ENCODE assay signal across 13 cellular contexts in genomic region chr16:28136751-28137434, GRCh38.
DNase-seq lines count a peak whose midpoint lies in the region; ATAC-seq and TF ChIP-seq lines count a peak whose summit lies in the region.
"Had no signal": no experiment of that assay in that cellular context is flagged by ENCODE, and none has a peak within 500 bp of the region (broad histone marks: within the 10 kb centered on the region; RNA-seq: fewer than 3 reads in every experiment).

No MANE protein-coding gene starts in this region.

- H3K36me3 Mint-ChIP-seq in CD8-positive, alpha-beta memory T cell: peaks cover 8 to 69% (median 11%) of the 10 kb centered on the region in 3 donors
- peaks cover 64% of the 10 kb centered on the region for H3K36me3 Mint-ChIP-seq in T-helper 2 cell treated with Interferon-gamma antibody and Interleukin-4, amounts not matched to agents 5 μg/mL and 100 μg/mL, for 36 hours (ENCODE audit: low read depth)
- H3K36me3 Mint-ChIP-seq in brain (peaks cover 93% of the 10 kb centered on the region), naive B cell (peaks cover 0 to 5% of the 10 kb centered on the region in 2 donors)

- peaks cover 58% of the 10 kb centered on the region for H3K4me1 ChIP-seq in CD8-positive, alpha-beta memory T cell (ENCODE audit: insufficient read depth, low read length)
- H3K4me1 ChIP-seq: right lobe of liver had no signal

- CTCF ChIA-PET in CD8-positive, alpha-beta memory T cell (lab: Charles Lee): interaction anchor here (0.6 to 11.5 kb wide), 16 partner anchors 9 to 180 kb away, joined by 3 to 200 read pairs (median 4); no protein-coding TSS in a partner anchor
- CTCF ChIA-PET in GM10248 (lab: Yijun Ruan, JAX): interaction anchor here (1.2 to 1.7 kb wide), 3 partner anchors 10 to 81 kb away, joined by 4 to 9 read pairs (median 5); no protein-coding TSS in a partner anchor

- H3K27me3 ChIP-seq in CD8-positive, alpha-beta memory T cell (ENCODE audit: insufficient read depth, low read length, poor library complexity, severe bottlenecking): no peaks in the 10 kb centered on the region
- H3K27me3 ChIP-seq: right lobe of liver, stomach had no signal

- peak overlapping the region in 6 of 7 donors; percentile 24 to 87 (median 52) for H3K4me3 Mint-ChIP-seq in CD8-positive, alpha-beta memory T cell
- peak overlapping the region; percentile 69 for H3K4me3 Mint-ChIP-seq in T-helper 2 cell treated with Interferon-gamma antibody and Interleukin-4, amounts not matched to agents 5 μg/mL and 100 μg/mL, for 36 hours
- H3K4me3 Mint-ChIP-seq in brain (no peak overlapping the region), naive B cell (peak overlapping the region in 2 of 8 donors; percentile 8 to 33)

- peak overlapping the region; percentile 75 to 93 (median 90) for H3K27ac Mint-ChIP-seq in CD8-positive, alpha-beta memory T cell
- H3K27ac Mint-ChIP-seq in T-helper 2 cell treated with Interferon-gamma antibody and Interleukin-4, amounts not matched to agents 5 μg/mL and 100 μg/mL, for 36 hours: peak overlapping the region; percentile 67
- H3K27ac Mint-ChIP-seq in brain (peak overlapping the region in 3 of 5 experiments; percentile 28 to 85 (median 38)), naive B cell (peak overlapping the region; percentile 67 to 95 (median 90))

- no peaks in the 10 kb centered on the region for H3K9me3 Mint-ChIP-seq in CD8-positive, alpha-beta memory T cell
- H3K9me3 Mint-ChIP-seq in T-helper 2 cell treated with Interferon-gamma antibody and Interleukin-4, amounts not matched to agents 5 μg/mL and 100 μg/mL, for 36 hours: no peaks in the 10 kb centered on the region
- no peaks in the 10 kb centered on the region for H3K9me3 Mint-ChIP-seq in brain
- no peaks in the 10 kb centered on the region for H3K9me3 Mint-ChIP-seq in naive B cell

- no peak overlapping the region for H3K27ac ChIP-seq in CD8-positive, alpha-beta memory T cell (ENCODE audit: low read depth, low read length)
- H3K27ac ChIP-seq: KMS-11, right lobe of liver had no signal

- ATAC-seq in naive B cell (ENCODE audit: low read depth in 2 of 2) (no peak), HG03521 (IDR thresholded peaks at IDR 0.05; ENCODE audit: unreplicated experiment) (no peak)

- DNase-seq in CD8-positive, alpha-beta memory T cell: peak; percentile 17 to 65 (median 45)
- DNase-seq in T-helper 2 cell treated with Interferon-gamma antibody and Interleukin-4, amounts not matched to agents 5 μg/mL and 100 μg/mL, for 36 hours (ENCODE audit: low spot score): peak; percentile 32
- DNase-seq in naive B cell (peak; percentile 5), hepatic stellate cell (ENCODE audit: low spot score) (no peak), T1000 (lab: John Stamatoyannopoulos, UW) (no peak), GM10248 (ENCODE audit: extremely low spot score) (no peak)
- DNase-seq: cortex of kidney, NCI-H774, right lobe of liver, stomach had no signal

- peaks cover 48 to 67% (median 62%) of the 10 kb centered on the region in 3 donors for H3K4me1 Mint-ChIP-seq in CD8-positive, alpha-beta memory T cell
- H3K4me1 Mint-ChIP-seq in T-helper 2 cell treated with Interferon-gamma antibody and Interleukin-4, amounts not matched to agents 5 μg/mL and 100 μg/mL, for 36 hours (ENCODE audit: low read depth): peaks cover 46% of the 10 kb centered on the region
- H3K4me1 Mint-ChIP-seq in brain: no peaks in the 10 kb centered on the region
- peaks cover 34 to 58% (median 49%) of the 10 kb centered on the region in 3 donors for H3K4me1 Mint-ChIP-seq in naive B cell

- peaks cover 44% of the 10 kb centered on the region for H3K36me3 ChIP-seq in CD8-positive, alpha-beta memory T cell (ENCODE audit: insufficient read depth, low read length)

- no peaks in the 10 kb centered on the region for H3K9me3 ChIP-seq in CD8-positive, alpha-beta memory T cell (ENCODE audit: low read length)
- H3K9me3 ChIP-seq: right lobe of liver, stomach had no signal

- no peak for TF ChIP-seq CTCF in brain (conservative IDR thresholded peaks at IDR 0.05)
- TF ChIP-seq CTCF in GM10248 (IDR thresholded peaks at IDR 0.05; ENCODE audit: control extremely low read depth, extremely low read depth, low read depth, missing control alignments): no peak

- H3K27me3 Mint-ChIP-seq in CD8-positive, alpha-beta memory T cell: no peaks in the 10 kb centered on the region
- H3K27me3 Mint-ChIP-seq in T-helper 2 cell treated with Interferon-gamma antibody and Interleukin-4, amounts not matched to agents 5 μg/mL and 100 μg/mL, for 36 hours (ENCODE audit: low read depth): no peaks in the 10 kb centered on the region
- H3K27me3 Mint-ChIP-seq in brain (no peaks in the 10 kb centered on the region), naive B cell (no peaks in the 10 kb centered on the region)

- POLR2A ChIA-PET in CD8-positive, alpha-beta memory T cell (lab: Charles Lee): interaction anchor here (0.6 to 2.5 kb wide), 3 partner anchors 74 to 140 kb away, joined by 5 to 10 read pairs (median 9); no protein-coding TSS in a partner anchor
- POLR2A ChIA-PET in GM10248 (lab: Yijun Ruan, JAX): interaction anchor here (0.6 kb wide), 1 partner anchor 52 kb away, joined by 10 read pairs; no protein-coding TSS in a partner anchor

- peak overlapping the region; percentile 16 for H3K4me3 ChIP-seq in CD8-positive, alpha-beta memory T cell (ENCODE audit: low read length)
- H3K4me3 ChIP-seq: right lobe of liver, stomach had no signal

Comparison
In these comparisons a context has a peak if more than half of its experiments do, and no peak if none do; other contexts are left out.
1. DNase-seq: peak in CD8-positive, alpha-beta memory T cell (5 of 5), T-helper 2 cell treated with Interferon-gamma antibody and Interleukin-4, amounts not matched to agents 5 μg/mL and 100 μg/mL, for 36 hours (single experiment) and naive B cell (single experiment); none in hepatic stellate cell (single experiment), T1000 (single experiment) and GM10248 (single experiment).
2. H3K27ac Mint-ChIP-seq: peak in every context shown above with its lines; median percentile 90 in naive B cell; 90 in CD8-positive, alpha-beta memory T cell; 67 in T-helper 2 cell treated with Interferon-gamma antibody and Interleukin-4, amounts not matched to agents 5 μg/mL and 100 μg/mL, for 36 hours; 38 in brain.
3. H3K4me3 Mint-ChIP-seq: peak in CD8-positive, alpha-beta memory T cell (6 of 7) and T-helper 2 cell treated with Interferon-gamma antibody and Interleukin-4, amounts not matched to agents 5 μg/mL and 100 μg/mL, for 36 hours (single experiment); none in brain (0 of 5).